8 cellular contexts compared by ENCODE assay signal in genomic region chr1:219066631-219067349, GRCh38.
DNase-seq lines count a peak whose midpoint lies in the region; ATAC-seq, FAIRE-seq and TF ChIP-seq lines count a peak whose summit lies in the region.

No MANE protein-coding gene starts in this region.

- peak; percentile 13 to 28 for DNase-seq in AML-193 (lab: John Stamatoyannopoulos, UW)
- DNase-seq in H4 (ENCODE audit: low spot score), result peak; percentile 86
- peak; percentile 9 for DNase-seq in iPS-NIHi7 (ENCODE audit: extremely low spot score)
- DNase-seq in urothelium cell line (ENCODE audit: low spot score), result peak; percentile 18
- DNase-seq in activated T-cell treated with anti-CD3 and anti-CD28 coated beads, Interleukin-2, amount 50 U/mL, for 24 hours, result no peak
- no peak for DNase-seq in T-helper 2 cell

- H3K27ac ChIP-seq in VCaP, result no peak overlapping the region

- no peak for FAIRE-seq in urothelium cell line (lab: Jason Lieb, UNC)

- ATAC-seq in GM18867 (IDR thresholded peaks at IDR 0.05; ENCODE audit: unreplicated experiment), result no peak

- peaks cover 2% of the 10 kb centered on the region for H3K4me1 Mint-ChIP-seq in activated T-cell treated with anti-CD3 and anti-CD28 coated beads, Interleukin-2, amount 50 U/mL, for 24 hours (ENCODE audit: low read depth)

- H3K27ac Mint-ChIP-seq in activated T-cell treated with anti-CD3 and anti-CD28 coated beads, Interleukin-2, amount 50 U/mL, for 24 hours, result no peak overlapping the region

- no peaks in the 10 kb centered on the region for H3K36me3 Mint-ChIP-seq in activated T-cell treated with anti-CD3 and anti-CD28 coated beads, Interleukin-2, amount 50 U/mL, for 24 hours (ENCODE audit: low read depth)

- H3K27me3 Mint-ChIP-seq in activated T-cell treated with anti-CD3 and anti-CD28 coated beads, Interleukin-2, amount 50 U/mL, for 24 hours, result no peaks in the 10 kb centered on the region

- no peak overlapping the region for H3K4me3 Mint-ChIP-seq in activated T-cell treated with anti-CD3 and anti-CD28 coated beads, Interleukin-2, amount 50 U/mL, for 24 hours

- TF ChIP-seq CTCF in VCaP (conservative IDR thresholded peaks at IDR 0.05), result peak; percentile 65

- H3K9me3 Mint-ChIP-seq in activated T-cell treated with anti-CD3 and anti-CD28 coated beads, Interleukin-2, amount 50 U/mL, for 24 hours, result peaks cover 4% of the 10 kb centered on the region

Comparison
In these comparisons a context has a peak if more than half of its experiments do, and no peak if none do; other contexts are left out.
1. DNase-seq: peak in AML-193 (2 of 2), H4 (single experiment), iPS-NIHi7 (single experiment) and urothelium cell line (single experiment); none in activated T-cell treated with anti-CD3 and anti-CD28 coated beads, Interleukin-2, amount 50 U/mL, for 24 hours (single experiment) and T-helper 2 cell (0 of 5).